In the genomic region with DNA sequence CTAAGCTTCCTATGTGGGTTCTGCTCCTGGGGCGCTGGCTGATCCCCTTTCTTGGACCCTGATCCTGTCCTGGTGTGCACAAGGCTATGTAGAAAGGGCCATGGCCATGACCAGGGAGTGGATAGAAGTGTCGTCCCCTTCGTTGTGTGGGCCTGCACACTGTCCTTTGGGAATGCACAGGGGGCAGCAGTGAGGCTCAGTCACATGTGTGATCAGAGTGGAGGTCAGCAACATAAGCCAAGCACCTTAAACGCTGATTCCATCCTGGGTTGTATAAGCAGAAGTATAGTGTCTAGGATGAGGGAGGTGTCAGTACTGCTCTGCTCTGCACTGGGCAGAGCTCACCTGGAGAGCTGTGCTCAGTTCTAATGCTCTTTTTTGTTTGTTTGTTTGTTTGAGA, we compare ENCODE assay signal across 15 cellular contexts. TPM values are rescaled to one million over a fixed set of nuclear protein-coding genes. Genes with fewer than 3 reads are reported as not detected.
DNase-seq lines count a peak whose midpoint lies in the region; ATAC-seq and TF ChIP-seq lines count a peak whose summit lies in the region.
"Had no signal": no experiment of that assay in that cellular context is flagged by ENCODE, and none has a peak within 500 bp of the region (broad histone marks: within the 10 kb centered on the region; RNA-seq: fewer than 3 reads in every experiment).

No MANE protein-coding gene starts in this region.

- H2BK15ac ChIP-seq in H9 (ENCODE audit: low read depth, low read length) = no peak overlapping the region

- no peaks in the 10 kb centered on the region for H3K23me2 ChIP-seq in H9 (ENCODE audit: insufficient read length, low read depth, low read length, poor library complexity, severe bottlenecking)

- TF ChIP-seq CTCF in A673 (conservative IDR thresholded peaks at IDR 0.05; ENCODE audit: low read depth, low read length) (peak; percentile 27; the same call in 1 of the 2 replicates), H9 (conservative IDR thresholded peaks at IDR 0.05) (peak; percentile 47), PC-3 (conservative IDR thresholded peaks at IDR 0.05; ENCODE audit: low read depth, low read length) (peak; percentile 23; the same call in 1 of the 2 replicates), epithelial cell of proximal tubule (conservative IDR thresholded peaks at IDR 0.05; ENCODE audit: low read depth, low read length) (peak; percentile 8), prostate gland (IDR thresholded peaks at IDR 0.05) (no peak)

- no peak overlapping the region for H2AK5ac ChIP-seq in H9 (ENCODE audit: insufficient read length, low read length)

- H2BK20ac ChIP-seq in H9 (ENCODE audit: low read depth, low read length, poor library complexity, severe bottlenecking) = no peak overlapping the region

- no peak overlapping the region for H3K23ac ChIP-seq in H9 (ENCODE audit: insufficient read length, low read depth, low read length)

- H2BK5ac ChIP-seq in H9 (ENCODE audit: insufficient read length, low read length) = no peak overlapping the region

- BruUV-seq in A673 (replicated peaks; lab: Mats Ljungman, UMichigan) (no TSS peak), PC-3 (replicated peaks; lab: Mats Ljungman, UMichigan) (no TSS peak)

- H3K27ac Mint-ChIP-seq in H9 = no peak overlapping the region; a peak in 1 of 7 replicates
- H3K27ac Mint-ChIP-seq in naive thymus-derived CD4-positive, alpha-beta T cell = no peak overlapping the region

- H3K79me1 ChIP-seq in H9 (ENCODE audit: insufficient read depth, low read depth, low read length, poor library complexity, severe bottlenecking) = no peaks in the 10 kb centered on the region

- no peak overlapping the region for H3K14ac ChIP-seq in H9 (ENCODE audit: insufficient read depth, low read length)

- no peak overlapping the region for H3K4me3 Mint-ChIP-seq in H9
- no peak overlapping the region for H3K4me3 Mint-ChIP-seq in naive thymus-derived CD4-positive, alpha-beta T cell

- H3K4me1 ChIP-seq in A673 (ENCODE audit: insufficient read depth, low read length, poor library complexity, severe bottlenecking) (peaks cover 6% of the 10 kb centered on the region), H9 (ENCODE audit: insufficient read depth, low read length) (peaks cover 4% of the 10 kb centered on the region; the same call in 1 of the 2 replicates), PC-3 (ENCODE audit: insufficient read depth, low read length) (no peaks in the 10 kb centered on the region), prostate gland (replicated peaks) (no peaks in the 10 kb centered on the region)
- H3K4me1 ChIP-seq in naive thymus-derived CD4-positive, alpha-beta T cell (ENCODE audit: control insufficient read depth in 2 of 2, insufficient read depth in 2 of 2, low read length in 2 of 2) = no peaks in the 10 kb centered on the region
- H3K4me1 ChIP-seq: HAP-1 had no signal

- TF ChIP-seq POLR2A in prostate gland (IDR thresholded peaks at IDR 0.05) = no peak

- H2BK12ac ChIP-seq in H9 (ENCODE audit: insufficient read length, low read depth, low read length) = no peak overlapping the region

- H3K9me3 ChIP-seq in A673 (ENCODE audit: low read depth, low read length, poor library complexity, severe bottlenecking) (no peaks in the 10 kb centered on the region), H9 (ENCODE audit: control insufficient read depth, low read depth, low read length) (no peaks in the 10 kb centered on the region), PC-3 (ENCODE audit: low read length) (no peaks in the 10 kb centered on the region), prostate gland (no peaks in the 10 kb centered on the region)
- no peaks in the 10 kb centered on the region for H3K9me3 ChIP-seq in naive thymus-derived CD4-positive, alpha-beta T cell (ENCODE audit: control insufficient read depth in 2 of 3, low read length in 3 of 3)
- H3K9me3 ChIP-seq: HAP-1, MG63 had no signal

- no peak overlapping the region for H2BK120ac ChIP-seq in H9 (ENCODE audit: low read depth, low read length, poor library complexity, severe bottlenecking)

- H3K4me3 ChIP-seq in A673 (ENCODE audit: low read depth, low read length, poor library complexity, severe bottlenecking) (no peak overlapping the region), PC-3 (ENCODE audit: low read length) (no peak overlapping the region), epithelial cell of proximal tubule (ENCODE audit: low read depth, low read length) (no peak overlapping the region), prostate gland (no peak overlapping the region)
- no peak overlapping the region for H3K4me3 ChIP-seq in naive thymus-derived CD4-positive, alpha-beta T cell (ENCODE audit: low read length)
- H3K4me3 ChIP-seq: HAP-1, MG63 had no signal

- peaks cover 10 to 21% of the 10 kb centered on the region in 2 experiments for H3K4me1 Mint-ChIP-seq in H9
- peaks cover 0 to 1% (median 0%) of the 10 kb centered on the region in 7 donors for H3K4me1 Mint-ChIP-seq in naive thymus-derived CD4-positive, alpha-beta T cell

- no peak overlapping the region for H3K4ac ChIP-seq in H9 (ENCODE audit: low read depth, low read length)

- H3K36me3 ChIP-seq in A673 (ENCODE audit: insufficient read depth, low read length, poor library complexity, severe bottlenecking) = no peaks in the 10 kb centered on the region
- no peaks in the 10 kb centered on the region for H3K36me3 ChIP-seq in PC-3 (ENCODE audit: low read depth, low read length)
- H3K36me3 ChIP-seq in naive thymus-derived CD4-positive, alpha-beta T cell (ENCODE audit: control insufficient read depth in 2 of 3, insufficient read depth in 3 of 3, low read length in 3 of 3) = no peaks in the 10 kb centered on the region
- H3K36me3 ChIP-seq in prostate gland = no peaks in the 10 kb centered on the region
- H3K36me3 ChIP-seq: HAP-1, MG63 had no signal

- H3K27me3 ChIP-seq in A673 (replicated peaks; ENCODE audit: insufficient read depth, low read depth, low read length, poor library complexity) = no peaks in the 10 kb centered on the region
- H3K27me3 ChIP-seq in H9 (ENCODE audit: insufficient read depth, low read length) = no peaks in the 10 kb centered on the region
- H3K27me3 ChIP-seq in PC-3 (ENCODE audit: low read length) = peaks cover 27% of the 10 kb centered on the region
- no peaks in the 10 kb centered on the region for H3K27me3 ChIP-seq in naive thymus-derived CD4-positive, alpha-beta T cell (ENCODE audit: control insufficient read depth in 2 of 2, insufficient read depth in 2 of 2, low read length in 2 of 2)
- no peaks in the 10 kb centered on the region for H3K27me3 ChIP-seq in prostate gland (replicated peaks; ENCODE audit: insufficient read depth)
- H3K27me3 ChIP-seq: MG63 had no signal

- no peak for ATAC-seq in PC-3
- ATAC-seq in naive thymus-derived CD4-positive, alpha-beta T cell = no peak

- peaks cover 3% of the 10 kb centered on the region for H3K27me3 Mint-ChIP-seq in H9 (ENCODE audit: low read depth)
- peaks cover 0 to 20% (median 6%) of the 10 kb centered on the region in 5 donors for H3K27me3 Mint-ChIP-seq in naive thymus-derived CD4-positive, alpha-beta T cell

- H3K18ac ChIP-seq in H9 (ENCODE audit: insufficient read length, low read depth, low read length) = no peak overlapping the region

- intact Hi-C loops in A673 (cut with micrococcal nuclease; ENCODE audit: unreplicated experiment) = no loop called here
- intact Hi-C loops in PC-3 (cut with micrococcal nuclease) = no loop called here
- intact Hi-C loops in naive thymus-derived CD4-positive, alpha-beta T cell (cut with micrococcal nuclease) = no loop called here
- intact Hi-C loops in prostate gland (cut with DNase I) = no loop called here

- POLR2A ChIA-PET in A673 (lab: Charles Lee; ENCODE audit: low non-redundant PET) = no interaction called here
- POLR2A ChIA-PET in PC-3 (lab: Charles Lee; ENCODE audit: unreplicated experiment) = no interaction called here
- POLR2A ChIA-PET in naive thymus-derived CD4-positive, alpha-beta T cell (lab: Charles Lee) = no interaction called here

- H3T11ph ChIP-seq in H9 (ENCODE audit: low read length) = no peak overlapping the region

- WGBS in H9 (ENCODE audit: extremely low coverage, insufficient read length, low lambda C conversion rate) = no CpG with 5 or more reads among the region's 4 CpGs
- WGBS in prostate gland = 92% methylated on average over 4 of the region's 4 CpGs

- CTCF ChIA-PET in A673 (lab: Charles Lee) (no interaction called here), PC-3 (lab: Charles Lee) (no interaction called here)
- CTCF ChIA-PET in naive thymus-derived CD4-positive, alpha-beta T cell (lab: Charles Lee) = no interaction called here

- no peaks in the 10 kb centered on the region for H3K79me2 ChIP-seq in H9 (ENCODE audit: insufficient read depth, low read length)
- no peaks in the 10 kb centered on the region for H3K79me2 ChIP-seq in PC-3 (ENCODE audit: low read length)

- no peaks in the 10 kb centered on the region for H4K20me1 ChIP-seq in H9 (ENCODE audit: control insufficient read depth, insufficient read depth, insufficient read length)
- no peaks in the 10 kb centered on the region for H4K20me1 ChIP-seq in PC-3 (ENCODE audit: low read length)

- no peaks in the 10 kb centered on the region for H3F3A ChIP-seq in PC-3 (ENCODE audit: low read length, unreplicated experiment)

- no peaks in the 10 kb centered on the region for H3K36me3 Mint-ChIP-seq in H9 (ENCODE audit: insufficient read depth in 1 of 3, low read depth in 3 of 3)
- H3K36me3 Mint-ChIP-seq in naive thymus-derived CD4-positive, alpha-beta T cell = no peaks in the 10 kb centered on the region

- H4K5ac ChIP-seq in H9 (ENCODE audit: insufficient read length, low read depth, low read length) = no peak overlapping the region

- no peaks in the 10 kb centered on the region; a peak in 1 of 5 replicates for H3K9me3 Mint-ChIP-seq in H9
- peaks cover 0 to 2% (median 0%) of the 10 kb centered on the region in 11 donors for H3K9me3 Mint-ChIP-seq in naive thymus-derived CD4-positive, alpha-beta T cell

- DNase-seq in A673 (ENCODE audit: low spot score) = no peak
- no peak for DNase-seq in H9
- DNase-seq in PC-3 = no peak
- DNase-seq in epithelial cell of proximal tubule (ENCODE audit: low read depth) = no peak
- no peak for DNase-seq in GM19240 (ENCODE audit: insufficient read length, low spot score)
- DNase-seq in naive thymus-derived CD4-positive, alpha-beta T cell = no peak
- DNase-seq in prostate gland (ENCODE audit: low spot score) = no peak
- DNase-seq: C1 segment of cervical spinal cord, MG63, NCI-H1105, NCI-H1694 treated with DMSO at 0.1 percent for 48 hours, NCI-H345, NCI-H526, SHP77 had no signal

- H3K56ac ChIP-seq in H9 (ENCODE audit: insufficient read length, low read depth, low read length) = no peak overlapping the region

- no peak overlapping the region for H3K4me2 ChIP-seq in H9 (ENCODE audit: insufficient read depth, insufficient read length, low read length)
- no peak overlapping the region for H3K4me2 ChIP-seq in PC-3 (ENCODE audit: low read length)

- H3K9me2 ChIP-seq in PC-3 (replicated peaks; ENCODE audit: low read length) = no peaks in the 10 kb centered on the region

- no peak overlapping the region for H4K91ac ChIP-seq in H9 (ENCODE audit: insufficient read length, low read depth, low read length)

- H3K9ac ChIP-seq in H9 (ENCODE audit: extremely low read depth, insufficient read length, low read length) (no peak overlapping the region), PC-3 (ENCODE audit: low read length) (no peak overlapping the region)

- H3K27ac ChIP-seq in A673 (ENCODE audit: low read depth, low read length, poor library complexity, severe bottlenecking) (no peak overlapping the region), H9 (ENCODE audit: insufficient read length, low read depth, low read length) (no peak overlapping the region), PC-3 (ENCODE audit: low read length) (no peak overlapping the region), prostate gland (no peak overlapping the region)
- no peak overlapping the region for H3K27ac ChIP-seq in naive thymus-derived CD4-positive, alpha-beta T cell (ENCODE audit: low read depth, low read length)

- H4K8ac ChIP-seq in H9 (replicated peaks; ENCODE audit: insufficient read length, low read depth, low read length) = no peak overlapping the region

- no peak overlapping the region for H2AFZ ChIP-seq in H9 (ENCODE audit: low read length)
- H2AFZ ChIP-seq in PC-3 (ENCODE audit: low read length) = no peak overlapping the region

RNA-seq across cellular contexts. Expression of a gene that starts 48.4 kb away (rescaled TPM):
- total RNA-seq in A673 (2021) (0.47 and 1.2 TPM in 2 replicates), H9 (2021) (0.11 TPM in 1 of 2 replicates, not detected in the other), PC-3 (2014; rRNA removed) (not detected in 2 replicates), epithelial cell of proximal tubule (0.17 TPM in 1 of 2 replicates, not detected in the other), prostate gland (under 1 TPM in 1 of 2 donors, not detected in 1; 0.32 TPM)
- total RNA-seq in naive thymus-derived CD4-positive, alpha-beta T cell = under 1 TPM in 2 of 5 experiments, not detected in 3; 0.20 to 0.48 TPM
- polyA plus RNA-seq in naive thymus-derived CD4-positive, alpha-beta T cell = under 1 TPM in 1 of 2 donors, not detected in 1; 0.16 TPM

Comparison
In these comparisons a context has a peak if more than half of its experiments do, and no peak if none do; other contexts are left out.
1. CTCF ChIP-seq: peak in A673 (single experiment), H9 (single experiment), PC-3 (single experiment) and epithelial cell of proximal tubule (single experiment); none in prostate gland (0 of 4).